ENCODE assay signal across 1 cellular context in the genomic region with DNA sequence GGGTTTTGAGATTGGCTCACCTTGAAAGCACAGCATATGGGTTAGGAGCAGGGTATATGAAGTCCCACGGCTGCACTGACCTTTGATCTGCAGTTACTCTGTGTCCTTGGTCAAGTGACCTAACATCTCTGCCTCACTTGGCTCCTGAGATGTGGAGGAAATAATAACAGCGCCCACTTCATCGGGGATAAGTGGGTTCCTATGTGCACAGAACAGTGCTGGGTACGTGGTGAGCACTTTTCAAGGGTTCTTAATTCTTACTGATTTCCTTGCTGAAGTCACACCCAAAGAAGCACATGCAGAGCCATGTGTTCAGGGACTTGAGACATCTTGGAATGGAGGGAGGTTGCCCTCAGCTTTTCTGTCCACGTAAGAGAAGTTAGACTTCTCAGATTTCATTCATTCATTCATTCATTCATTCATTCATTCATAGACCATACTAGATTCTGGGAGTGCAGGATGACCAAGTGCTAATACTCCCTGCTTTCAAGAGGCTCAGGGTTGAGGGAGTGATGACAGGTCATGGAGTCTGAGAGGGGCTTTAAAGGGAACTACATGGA.
TF ChIP-seq lines count a peak whose summit lies in the region.

No MANE protein-coding gene starts in this region.

TF ChIP-seq in K562, 482 proteins besides CTCF, POLR2A, EP300 and RAD21:
- TF ChIP-seq PURB (CRISPR knock-in tag; IDR thresholded peaks at IDR 0.05; ENCODE audit: low read depth) (no peak), MTA2 (IDR thresholded peaks at IDR 0.05; ENCODE audit: low read depth) (no peak), ZNF24 (IDR thresholded peaks at IDR 0.05) (peak; percentile 92)
- TF ChIP-seq, protein P1, sequence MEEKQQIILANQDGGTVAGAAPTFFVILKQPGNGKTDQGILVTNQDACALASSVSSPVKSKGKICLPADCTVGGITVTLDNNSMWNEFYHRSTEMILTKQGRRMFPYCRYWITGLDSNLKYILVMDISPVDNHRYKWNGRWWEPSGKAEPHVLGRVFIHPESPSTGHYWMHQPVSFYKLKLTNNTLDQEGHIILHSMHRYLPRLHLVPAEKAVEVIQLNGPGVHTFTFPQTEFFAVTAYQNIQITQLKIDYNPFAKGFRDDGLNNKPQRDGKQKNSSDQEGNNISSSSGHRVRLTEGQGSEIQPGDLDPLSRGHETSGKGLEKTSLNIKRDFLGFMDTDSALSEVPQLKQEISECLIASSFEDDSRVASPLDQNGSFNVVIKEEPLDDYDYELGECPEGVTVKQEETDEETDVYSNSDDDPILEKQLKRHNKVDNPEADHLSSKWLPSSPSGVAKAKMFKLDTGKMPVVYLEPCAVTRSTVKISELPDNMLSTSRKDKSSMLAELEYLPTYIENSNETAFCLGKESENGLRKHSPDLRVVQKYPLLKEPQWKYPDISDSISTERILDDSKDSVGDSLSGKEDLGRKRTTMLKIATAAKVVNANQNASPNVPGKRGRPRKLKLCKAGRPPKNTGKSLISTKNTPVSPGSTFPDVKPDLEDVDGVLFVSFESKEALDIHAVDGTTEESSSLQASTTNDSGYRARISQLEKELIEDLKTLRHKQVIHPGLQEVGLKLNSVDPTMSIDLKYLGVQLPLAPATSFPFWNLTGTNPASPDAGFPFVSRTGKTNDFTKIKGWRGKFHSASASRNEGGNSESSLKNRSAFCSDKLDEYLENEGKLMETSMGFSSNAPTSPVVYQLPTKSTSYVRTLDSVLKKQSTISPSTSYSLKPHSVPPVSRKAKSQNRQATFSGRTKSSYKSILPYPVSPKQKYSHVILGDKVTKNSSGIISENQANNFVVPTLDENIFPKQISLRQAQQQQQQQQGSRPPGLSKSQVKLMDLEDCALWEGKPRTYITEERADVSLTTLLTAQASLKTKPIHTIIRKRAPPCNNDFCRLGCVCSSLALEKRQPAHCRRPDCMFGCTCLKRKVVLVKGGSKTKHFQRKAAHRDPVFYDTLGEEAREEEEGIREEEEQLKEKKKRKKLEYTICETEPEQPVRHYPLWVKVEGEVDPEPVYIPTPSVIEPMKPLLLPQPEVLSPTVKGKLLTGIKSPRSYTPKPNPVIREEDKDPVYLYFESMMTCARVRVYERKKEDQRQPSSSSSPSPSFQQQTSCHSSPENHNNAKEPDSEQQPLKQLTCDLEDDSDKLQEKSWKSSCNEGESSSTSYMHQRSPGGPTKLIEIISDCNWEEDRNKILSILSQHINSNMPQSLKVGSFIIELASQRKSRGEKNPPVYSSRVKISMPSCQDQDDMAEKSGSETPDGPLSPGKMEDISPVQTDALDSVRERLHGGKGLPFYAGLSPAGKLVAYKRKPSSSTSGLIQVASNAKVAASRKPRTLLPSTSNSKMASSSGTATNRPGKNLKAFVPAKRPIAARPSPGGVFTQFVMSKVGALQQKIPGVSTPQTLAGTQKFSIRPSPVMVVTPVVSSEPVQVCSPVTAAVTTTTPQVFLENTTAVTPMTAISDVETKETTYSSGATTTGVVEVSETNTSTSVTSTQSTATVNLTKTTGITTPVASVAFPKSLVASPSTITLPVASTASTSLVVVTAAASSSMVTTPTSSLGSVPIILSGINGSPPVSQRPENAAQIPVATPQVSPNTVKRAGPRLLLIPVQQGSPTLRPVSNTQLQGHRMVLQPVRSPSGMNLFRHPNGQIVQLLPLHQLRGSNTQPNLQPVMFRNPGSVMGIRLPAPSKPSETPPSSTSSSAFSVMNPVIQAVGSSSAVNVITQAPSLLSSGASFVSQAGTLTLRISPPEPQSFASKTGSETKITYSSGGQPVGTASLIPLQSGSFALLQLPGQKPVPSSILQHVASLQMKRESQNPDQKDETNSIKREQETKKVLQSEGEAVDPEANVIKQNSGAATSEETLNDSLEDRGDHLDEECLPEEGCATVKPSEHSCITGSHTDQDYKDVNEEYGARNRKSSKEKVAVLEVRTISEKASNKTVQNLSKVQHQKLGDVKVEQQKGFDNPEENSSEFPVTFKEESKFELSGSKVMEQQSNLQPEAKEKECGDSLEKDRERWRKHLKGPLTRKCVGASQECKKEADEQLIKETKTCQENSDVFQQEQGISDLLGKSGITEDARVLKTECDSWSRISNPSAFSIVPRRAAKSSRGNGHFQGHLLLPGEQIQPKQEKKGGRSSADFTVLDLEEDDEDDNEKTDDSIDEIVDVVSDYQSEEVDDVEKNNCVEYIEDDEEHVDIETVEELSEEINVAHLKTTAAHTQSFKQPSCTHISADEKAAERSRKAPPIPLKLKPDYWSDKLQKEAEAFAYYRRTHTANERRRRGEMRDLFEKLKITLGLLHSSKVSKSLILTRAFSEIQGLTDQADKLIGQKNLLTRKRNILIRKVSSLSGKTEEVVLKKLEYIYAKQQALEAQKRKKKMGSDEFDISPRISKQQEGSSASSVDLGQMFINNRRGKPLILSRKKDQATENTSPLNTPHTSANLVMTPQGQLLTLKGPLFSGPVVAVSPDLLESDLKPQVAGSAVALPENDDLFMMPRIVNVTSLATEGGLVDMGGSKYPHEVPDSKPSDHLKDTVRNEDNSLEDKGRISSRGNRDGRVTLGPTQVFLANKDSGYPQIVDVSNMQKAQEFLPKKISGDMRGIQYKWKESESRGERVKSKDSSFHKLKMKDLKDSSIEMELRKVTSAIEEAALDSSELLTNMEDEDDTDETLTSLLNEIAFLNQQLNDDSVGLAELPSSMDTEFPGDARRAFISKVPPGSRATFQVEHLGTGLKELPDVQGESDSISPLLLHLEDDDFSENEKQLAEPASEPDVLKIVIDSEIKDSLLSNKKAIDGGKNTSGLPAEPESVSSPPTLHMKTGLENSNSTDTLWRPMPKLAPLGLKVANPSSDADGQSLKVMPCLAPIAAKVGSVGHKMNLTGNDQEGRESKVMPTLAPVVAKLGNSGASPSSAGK (IDR thresholded peaks at IDR 0.05): peak; percentile 10; the same call in 1 of the 2 replicates
